21 cellular contexts compared by ENCODE assay signal in genomic region chr17:80365001-80365965, GRCh38. TPM values are rescaled to one million over a fixed set of nuclear protein-coding genes. Genes with fewer than 3 reads are reported as not detected.
A peak's percentile ranks its signal among the peaks of the same experiment; 100 is the strongest.
DNase-seq lines count a peak whose midpoint lies in the region; ATAC-seq and TF ChIP-seq lines count a peak whose summit lies in the region.
"Had no signal": no experiment of that assay in that cellular context is flagged by ENCODE, and none has a peak within 500 bp of the region (broad histone marks: within the 10 kb centered on the region; RNA-seq: fewer than 3 reads in every experiment).

No MANE protein-coding gene starts in this region.

- no peak for TF ChIP-seq CTCF in lower lobe of right lung (IDR thresholded peaks at IDR 0.05)

- peaks cover 86% of the 10 kb centered on the region for H3K36me3 Mint-ChIP-seq in activated CD4-positive, alpha-beta memory T cell treated with anti-CD3 and anti-CD28 coated beads for 36 hours
- H3K36me3 Mint-ChIP-seq in activated CD4-positive, alpha-beta memory T cell treated with anti-CD3 and anti-CD28 coated beads, Interleukin-2, amount 10 ng/mL, durations not matched to agents 7 days and 5 days (ENCODE audit: low read depth) = peaks cover 94% of the 10 kb centered on the region

- no peaks in the 10 kb centered on the region for H3K27me3 Mint-ChIP-seq in activated CD4-positive, alpha-beta memory T cell treated with anti-CD3 and anti-CD28 coated beads for 36 hours
- no peaks in the 10 kb centered on the region for H3K27me3 Mint-ChIP-seq in activated CD4-positive, alpha-beta memory T cell treated with anti-CD3 and anti-CD28 coated beads, Interleukin-2, amount 10 ng/mL, durations not matched to agents 7 days and 5 days
- H3K27me3 Mint-ChIP-seq: B cell; CD4-positive, alpha-beta memory T cell; IgD-negative memory B cell had no signal

- H3K9me3 Mint-ChIP-seq in activated CD4-positive, alpha-beta memory T cell treated with anti-CD3 and anti-CD28 coated beads for 36 hours = no peaks in the 10 kb centered on the region
- no peaks in the 10 kb centered on the region for H3K9me3 Mint-ChIP-seq in activated CD4-positive, alpha-beta memory T cell treated with anti-CD3 and anti-CD28 coated beads, Interleukin-2, amount 10 ng/mL, durations not matched to agents 7 days and 5 days
- H3K9me3 Mint-ChIP-seq: CD4-positive, alpha-beta memory T cell; IgD-negative memory B cell had no signal

- POLR2A ChIA-PET in activated CD4-positive, alpha-beta memory T cell treated with anti-CD3 and anti-CD28 coated beads for 36 hours (lab: Charles Lee) = interaction anchor here (0.6 kb wide), 1 partner anchor 17 kb away, joined by 4 read pairs; no protein-coding TSS in a partner anchor
- POLR2A ChIA-PET in activated CD4-positive, alpha-beta memory T cell treated with anti-CD3 and anti-CD28 coated beads, Interleukin-2, amount 10 ng/mL, durations not matched to agents 7 days and 5 days (lab: Charles Lee) = interaction anchor here (1.2 kb wide), 2 partner anchors 12 to 18 kb away, joined by 3 to 5 read pairs; no protein-coding TSS in a partner anchor

- H3K27ac ChIP-seq in lower lobe of right lung (no peak overlapping the region), thymus (ENCODE audit: low read depth) (peak overlapping the region; percentile 64)
- H3K27ac ChIP-seq: 22Rv1 had no signal

- ATAC-seq in left cardiac atrium = no peak
- ATAC-seq in Right ventricle myocardium superior (ENCODE audit: poor library complexity) = no peak
- ATAC-seq in lower lobe of right lung = no peak
- ATAC-seq: GM12878 had no signal

- no peak for DNase-seq in activated CD4-positive, alpha-beta memory T cell treated with anti-CD3 and anti-CD28 coated beads for 36 hours
- no peak for DNase-seq in activated CD4-positive, alpha-beta memory T cell treated with anti-CD3 and anti-CD28 coated beads, Interleukin-2, amount 10 ng/mL, durations not matched to agents 7 days and 5 days
- DNase-seq in left cardiac atrium = peak; percentile 14
- DNase-seq in Right ventricle myocardium superior = no peak
- peak; percentile 21 for DNase-seq in lower lobe of right lung
- DNase-seq in T1000 (lab: John Stamatoyannopoulos, UW) = no peak
- DNase-seq in cortex of kidney (lab: John Stamatoyannopoulos, UW) = no peak
- DNase-seq: CD4-positive, alpha-beta memory T cell; DMS153; GDM1; NCI-H1092; NCI-H146; NCI-H2029 treated with DMSO at 0.1 percent for 48 hours; NCI-H748 treated with DMSO at 0.1 percent for 48 hours; NK-92 treated with Interleukin-12 subunit alpha and Interleukin-12 subunit beta, amount 100 ng/mL, for 24 hours; SHP77 treated with DMSO at 0.1 percent for 48 hours had no signal

- H3K27ac Mint-ChIP-seq in activated CD4-positive, alpha-beta memory T cell treated with anti-CD3 and anti-CD28 coated beads for 36 hours = peak overlapping the region; percentile 33
- no peak overlapping the region for H3K27ac Mint-ChIP-seq in activated CD4-positive, alpha-beta memory T cell treated with anti-CD3 and anti-CD28 coated beads, Interleukin-2, amount 10 ng/mL, durations not matched to agents 7 days and 5 days
- H3K27ac Mint-ChIP-seq: B cell, IgD-negative memory B cell had no signal

- H3K4me1 ChIP-seq in lower lobe of right lung = no peaks in the 10 kb centered on the region
- no peaks in the 10 kb centered on the region for H3K4me1 ChIP-seq in thymus (ENCODE audit: control insufficient read depth, insufficient read depth, low read length)

- CTCF ChIA-PET in activated CD4-positive, alpha-beta memory T cell treated with anti-CD3 and anti-CD28 coated beads for 36 hours (lab: Charles Lee) = no interaction called here
- CTCF ChIA-PET in activated CD4-positive, alpha-beta memory T cell treated with anti-CD3 and anti-CD28 coated beads, Interleukin-2, amount 10 ng/mL, durations not matched to agents 7 days and 5 days (lab: Charles Lee) = no interaction called here

- 90% methylated on average over 29 of the region's 29 CpGs for WGBS in thymus

- no peak overlapping the region for H3K4me3 Mint-ChIP-seq in activated CD4-positive, alpha-beta memory T cell treated with anti-CD3 and anti-CD28 coated beads for 36 hours
- H3K4me3 Mint-ChIP-seq in activated CD4-positive, alpha-beta memory T cell treated with anti-CD3 and anti-CD28 coated beads, Interleukin-2, amount 10 ng/mL, durations not matched to agents 7 days and 5 days = no peak overlapping the region
- H3K4me3 Mint-ChIP-seq: B cell; CD4-positive, alpha-beta memory T cell; IgD-negative memory B cell had no signal

- H3K27me3 ChIP-seq in lower lobe of right lung (ENCODE audit: low read depth) (no peaks in the 10 kb centered on the region), thymus (ENCODE audit: control insufficient read depth, insufficient read depth) (no peaks in the 10 kb centered on the region)

- H3K36me3 ChIP-seq in lower lobe of right lung (peaks cover 100% of the 10 kb centered on the region), thymus (ENCODE audit: control insufficient read depth, insufficient read depth) (peaks cover 84% of the 10 kb centered on the region)

- H3K9me3 ChIP-seq in lower lobe of right lung (no peaks in the 10 kb centered on the region), thymus (ENCODE audit: control insufficient read depth) (peaks cover 5% of the 10 kb centered on the region)

- no peaks in the 10 kb centered on the region for H3K4me1 Mint-ChIP-seq in activated CD4-positive, alpha-beta memory T cell treated with anti-CD3 and anti-CD28 coated beads for 36 hours (ENCODE audit: low read depth)
- H3K4me1 Mint-ChIP-seq in activated CD4-positive, alpha-beta memory T cell treated with anti-CD3 and anti-CD28 coated beads, Interleukin-2, amount 10 ng/mL, durations not matched to agents 7 days and 5 days = peaks cover 1% of the 10 kb centered on the region
- H3K4me1 Mint-ChIP-seq: B cell; CD4-positive, alpha-beta memory T cell; IgD-negative memory B cell had no signal

- no peak overlapping the region for H3K4me3 ChIP-seq in lower lobe of right lung
- no peak overlapping the region for H3K4me3 ChIP-seq in thymus (ENCODE audit: low read length)
- H3K4me3 ChIP-seq: GM12878 had no signal

- intact Hi-C loops in activated CD4-positive, alpha-beta memory T cell treated with anti-CD3 and anti-CD28 coated beads for 36 hours (cut with micrococcal nuclease) = no loop called here
- intact Hi-C loops in left cardiac atrium (cut with DNase I) (no loop called here), Right ventricle myocardium superior (cut with DNase I) (no loop called here), lower lobe of right lung (cut with DNase I) (no loop called here)

RNA-seq across cellular contexts. Expression of gene ENDOV, which starts 49.7 kb away (rescaled TPM):
- 10 to 100 TPM; 16.1 to 16.3 TPM for total RNA-seq in activated CD4-positive, alpha-beta memory T cell treated with anti-CD3 and anti-CD28 coated beads for 36 hours
- 10 to 100 TPM; 14.2 to 16.2 TPM for total RNA-seq in activated CD4-positive, alpha-beta memory T cell treated with anti-CD3 and anti-CD28 coated beads, Interleukin-2, amount 10 ng/mL, durations not matched to agents 7 days and 5 days
- total RNA-seq in left cardiac atrium (10 to 100 TPM; 10.3 to 11.7 TPM), Right ventricle myocardium superior (11.7 TPM), lower lobe of right lung (23.4 TPM)
- polyA plus RNA-seq in thymus = 20.7 TPM

Comparison
In these comparisons a context has a peak if more than half of its experiments do, and no peak if none do; other contexts are left out.
1. DNase-seq: peak in left cardiac atrium (single experiment) and lower lobe of right lung (single experiment); none in activated CD4-positive, alpha-beta memory T cell treated with anti-CD3 and anti-CD28 coated beads for 36 hours (single experiment), activated CD4-positive, alpha-beta memory T cell treated with anti-CD3 and anti-CD28 coated beads, Interleukin-2, amount 10 ng/mL, durations not matched to agents 7 days and 5 days (single experiment), Right ventricle myocardium superior (single experiment), T1000 (single experiment) and cortex of kidney (single experiment).